23 cellular contexts compared by ENCODE assay signal in the genomic region with DNA sequence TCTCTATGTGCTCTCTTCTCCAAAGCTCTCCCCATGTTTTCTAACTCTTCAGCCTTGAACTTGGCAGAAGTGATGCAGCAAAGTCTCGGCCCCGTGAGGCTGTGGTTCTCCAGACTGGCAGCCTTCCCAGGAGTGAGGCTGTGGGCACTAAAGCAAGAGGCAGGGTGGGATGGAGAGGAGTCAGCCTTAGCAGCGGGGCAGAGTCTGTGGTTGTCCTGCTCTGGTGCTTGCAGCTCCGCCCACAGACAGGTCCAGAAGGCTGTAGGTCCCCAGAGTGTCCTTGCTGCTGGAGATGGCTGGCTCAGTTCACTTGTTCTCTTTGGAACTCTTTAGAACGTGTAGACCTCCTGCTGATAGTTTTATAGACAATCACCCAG.
DNase-seq lines count a peak whose midpoint lies in the region; ATAC-seq and TF ChIP-seq lines count a peak whose summit lies in the region.
"Had no signal": no experiment of that assay in that cellular context is flagged by ENCODE, and none has a peak within 500 bp of the region (broad histone marks: within the 10 kb centered on the region; RNA-seq: fewer than 3 reads in every experiment).

No MANE protein-coding gene starts in this region.

- H3F3A ChIP-seq in DOHH2 (ENCODE audit: control insufficient read depth, insufficient read depth): no peaks in the 10 kb centered on the region

- no peaks in the 10 kb centered on the region for H4K20me1 ChIP-seq in DOHH2 (ENCODE audit: control insufficient read depth, insufficient read depth, low read depth, low read length)

- DNase-seq in NCI-H2171 (lab: John Stamatoyannopoulos, UW) (peak; percentile 14), left lobe of liver (ENCODE audit: low spot score) (peak; percentile 15), NCI-H69 (lab: John Stamatoyannopoulos, UW) (no peak), WERI-Rb-1 (no peak), NCI-H1417 (lab: John Stamatoyannopoulos, UW) (no peak)
- DNase-seq: activated CD4-positive, alpha-beta T cell treated with anti-CD3 and anti-CD28 coated beads for 48 hours; CD4-positive, alpha-beta T cell; effector CD4-positive, alpha-beta T cell; gastrocnemius medialis; kidney glomerular epithelial cell; mesenchymal stem cell; natural killer cell; NCI-H1417 treated with DMSO at 0.1 percent for 48 hours; NCI-H526; OCI-M1; SHP77; sigmoid colon had no signal

- TF ChIP-seq CTCF in DOHH2 (IDR thresholded peaks at IDR 0.05; ENCODE audit: low read depth, low read length, poor library complexity, severe bottlenecking) (no peak), WERI-Rb-1 (IDR thresholded peaks at IDR 0.05; ENCODE audit: low read depth, low read length) (no peak)

- peak overlapping the region; percentile 25; the same call in 1 of the 2 replicates for H3K4me2 ChIP-seq in DOHH2 (ENCODE audit: low read length)

- peaks cover 18% of the 10 kb centered on the region for H3K4me1 ChIP-seq in DOHH2 (ENCODE audit: control insufficient read depth, low read length)
- H3K4me1 ChIP-seq: gastrocnemius medialis, parathyroid adenoma, suprapubic skin had no signal

- H3K9me2 ChIP-seq in DOHH2 (replicated peaks; ENCODE audit: control insufficient read depth, low read length): no peaks in the 10 kb centered on the region

- H3K27me3 ChIP-seq in DOHH2 (ENCODE audit: control insufficient read depth, low read length) (no peaks in the 10 kb centered on the region), WERI-Rb-1 (ENCODE audit: insufficient read depth, low read depth, severe bottlenecking) (peaks cover 80% of the 10 kb centered on the region)
- H3K27me3 ChIP-seq: gastrocnemius medialis, sigmoid colon had no signal

- H3K27ac ChIP-seq in DOHH2 (ENCODE audit: low read depth, low read length): no peak overlapping the region
- H3K27ac ChIP-seq in WERI-Rb-1: no peak overlapping the region
- H3K27ac ChIP-seq: gastrocnemius medialis, parathyroid adenoma, sigmoid colon, suprapubic skin had no signal

- H3K79me2 ChIP-seq in DOHH2 (ENCODE audit: control insufficient read depth, low read length): no peaks in the 10 kb centered on the region
- H3K79me2 ChIP-seq: parathyroid adenoma had no signal

- H3K9me3 ChIP-seq in DOHH2 (ENCODE audit: control insufficient read depth, insufficient read depth, low read length): no peaks in the 10 kb centered on the region
- H3K9me3 ChIP-seq in WERI-Rb-1 (ENCODE audit: severe bottlenecking): peaks cover 5% of the 10 kb centered on the region
- H3K9me3 ChIP-seq: gastrocnemius medialis, sigmoid colon, suprapubic skin had no signal

- peak; percentile 33 for ATAC-seq in GM21528 (IDR thresholded peaks at IDR 0.05; ENCODE audit: low FRiP score, unreplicated experiment)
- ATAC-seq in left lobe of liver: no peak
- ATAC-seq in GM19452 (IDR thresholded peaks at IDR 0.05; ENCODE audit: unreplicated experiment): no peak
- ATAC-seq: esophagus mucosa, gastrocnemius medialis, natural killer cell had no signal

- H3K4me3 ChIP-seq in DOHH2 (ENCODE audit: low read length) (no peak overlapping the region), WERI-Rb-1 (ENCODE audit: low read depth, low read length) (no peak overlapping the region)
- H3K4me3 ChIP-seq: gastrocnemius medialis, sigmoid colon, suprapubic skin had no signal

- H3K36me3 ChIP-seq in DOHH2 (ENCODE audit: control insufficient read depth, low read length) (no peaks in the 10 kb centered on the region), WERI-Rb-1 (no peaks in the 10 kb centered on the region)
- H3K36me3 ChIP-seq: gastrocnemius medialis, sigmoid colon, suprapubic skin had no signal

Comparison
In these comparisons a context has a peak if more than half of its experiments do, and no peak if none do; other contexts are left out.
1. DNase-seq: peak in NCI-H2171 (single experiment) and left lobe of liver (single experiment); none in NCI-H69 (single experiment), WERI-Rb-1 (single experiment) and NCI-H1417 (0 of 3).